ENCODE assay signal across 8 cellular contexts in the genomic region with DNA sequence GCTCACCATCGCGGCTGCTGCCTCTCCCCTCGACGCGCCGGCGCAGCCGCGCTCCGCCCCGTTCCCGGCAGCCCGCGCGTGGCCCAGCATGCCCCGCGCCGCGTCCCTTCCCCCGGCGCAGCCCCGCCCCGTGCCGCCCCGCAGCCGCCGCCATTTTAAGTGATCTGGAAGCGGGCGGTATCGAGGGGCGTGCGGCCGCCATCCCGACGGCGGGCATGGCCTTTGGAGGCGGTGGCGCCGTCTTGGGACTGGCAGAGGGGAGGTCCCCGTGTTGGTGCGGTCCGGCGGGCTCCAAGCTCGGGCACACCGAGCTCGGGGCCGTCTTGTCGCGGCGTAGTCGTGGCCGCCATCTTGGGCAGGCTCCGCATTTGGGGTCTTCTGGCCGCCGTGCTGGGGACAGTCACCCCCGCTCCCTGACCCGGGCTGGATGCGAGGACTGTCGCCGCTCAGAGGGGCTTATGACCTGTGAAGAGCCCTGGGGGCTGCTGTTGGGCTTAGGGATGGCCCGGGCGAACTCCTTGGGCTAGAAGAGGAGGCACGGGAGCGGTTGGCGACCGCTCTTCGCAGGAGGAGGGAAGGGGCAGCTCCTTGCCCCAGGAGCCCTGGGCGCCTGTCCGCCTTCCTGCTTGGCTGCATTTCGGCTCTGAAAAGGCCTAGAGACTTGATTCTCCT. TPM values are rescaled to one million over a fixed set of nuclear protein-coding genes. Genes with fewer than 3 reads are reported as not detected.
A peak's percentile ranks its signal among the peaks of the same experiment; 100 is the strongest.
DNase-seq lines count a peak whose midpoint lies in the region; ATAC-seq and TF ChIP-seq lines count a peak whose summit lies in the region.

A gene (minus strand): TSS at position 50 of the 672 bp plus-strand sequence. CDS start 41 bp downstream, at position 9.

- intact Hi-C loops in right lobe of liver (cut with DNase I): no loop called here

- H3K27ac ChIP-seq in right lobe of liver: peak within 1 kb of the TSS; percentile 100

- no peak for TF ChIP-seq CTCF in right lobe of liver (IDR thresholded peaks at IDR 0.05)

- DNase-seq in AG20443 (ENCODE audit: low spot score) (peak; percentile 99), NCI-H526 treated with DMSO at 0.1 percent for 48 hours (lab: John Stamatoyannopoulos, UW) (peak; percentile 62), dermis microvascular lymphatic vessel endothelial cell (ENCODE audit: low read depth in 2 of 2) (peak; percentile 48 to 84), right lobe of liver (peak; percentile 91 to 93 (median 91))
- DNase-seq in activated CD4-positive, alpha-beta T cell treated with anti-CD3 and anti-CD28 coated beads, Interleukin-2, amount 50 U/mL, for 48 hours: peak; percentile 88 to 91
- DNase-seq in stimulated activated CD4-positive, alpha-beta T cell treated with anti-CD3 and anti-CD28 coated beads, Interleukin-4, amount 100 ng/mL, for 24 hours: peak; percentile 90

- H3K9me3 ChIP-seq in right lobe of liver: no peaks in the 10 kb centered on the region

- H3K4me3 ChIP-seq in right lobe of liver: peak within 1 kb of the TSS; percentile 75 to 99 (median 97)

- H3K27me3 ChIP-seq in right lobe of liver: no peaks in the 10 kb centered on the region

- TF ChIP-seq POLR2A in right lobe of liver (IDR thresholded peaks at IDR 0.05): peak; percentile 62

- peak; percentile 72 for ATAC-seq in GM19023 (IDR thresholded peaks at IDR 0.05; ENCODE audit: unreplicated experiment)
- peak; percentile 77 for ATAC-seq in HG03342 (IDR thresholded peaks at IDR 0.05; ENCODE audit: unreplicated experiment)
- peak; percentile 85 to 95 (median 92) for ATAC-seq in right lobe of liver

- peaks cover 0 to 16% (median 3%) of the 10 kb centered on the region in 4 donors for H3K4me1 ChIP-seq in right lobe of liver

- H3K36me3 ChIP-seq in right lobe of liver: peaks cover 0 to 19% (median under 1%) of the 10 kb centered on the region in 4 donors

- WGBS in right lobe of liver (ENCODE audit: insufficient coverage, low coverage, low lambda C conversion rate, missing lambda C conversion rate): 3% methylated on average over 13 of the region's 70 CpGs

RNA-seq across cellular contexts. Expression of the gene that starts here (rescaled TPM):
- total RNA-seq in dermis microvascular lymphatic vessel endothelial cell (224 and 321 TPM in 2 replicates), right lobe of liver (100 to 1,000 TPM in 5 of 6 experiments, 10 to 100 TPM in 1; 97.5 to 521 (median 122) TPM)

Comparison
In these comparisons a context has a peak if more than half of its experiments do, and no peak if none do; other contexts are left out.
1. Peak in every context shown above with its lines: DNase-seq, ATAC-seq, H3K4me3 ChIP-seq and H3K27ac ChIP-seq.